Comparison of ENCODE assay signal across 11 cellular contexts in genomic region chr22:29385748-29386147, GRCh38. TPM values are rescaled to one million over a fixed set of nuclear protein-coding genes. Genes with fewer than 3 reads are reported as not detected.
DNase-seq lines count a peak whose midpoint lies in the region; ATAC-seq and TF ChIP-seq lines count a peak whose summit lies in the region.
"Had no signal": no experiment of that assay in that cellular context is flagged by ENCODE, and none has a peak within 500 bp of the region (broad histone marks: within the 10 kb centered on the region; RNA-seq: fewer than 3 reads in every experiment).

No MANE protein-coding gene starts in this region.

- no peaks in the 10 kb centered on the region for H3K36me3 ChIP-seq in CD8-positive, alpha-beta T cell (ENCODE audit: insufficient read depth, low read length)

- CTCF ChIA-PET in CD8-positive, alpha-beta T cell (lab: Charles Lee): interaction anchor here (1.2 to 1.5 kb wide), 2 partner anchors 10 to 84 kb away, joined by 4 to 6 read pairs; no protein-coding TSS in a partner anchor

- no peak for TF ChIP-seq CTCF in CD8-positive, alpha-beta T cell (IDR thresholded peaks at IDR 0.05)
- no peak for TF ChIP-seq CTCF in GM20000 (IDR thresholded peaks at IDR 0.05; ENCODE audit: extremely low read depth, missing control alignments)

- H3K9me3 ChIP-seq in CD8-positive, alpha-beta T cell (ENCODE audit: low read length): no peaks in the 10 kb centered on the region

- ATAC-seq in CD8-positive, alpha-beta T cell: no peak
- peak; percentile 83 to 84 for ATAC-seq in naive B cell (ENCODE audit: low read depth in 2 of 2)
- no peak for ATAC-seq in effector memory CD8-positive, alpha-beta T cell (replicated peaks)

- no peaks in the 10 kb centered on the region for H3K27me3 Mint-ChIP-seq in CD8-positive, alpha-beta T cell (ENCODE audit: low read depth)
- H3K27me3 Mint-ChIP-seq in naive B cell: no peaks in the 10 kb centered on the region
- no peaks in the 10 kb centered on the region for H3K27me3 Mint-ChIP-seq in effector memory CD8-positive, alpha-beta T cell

- H3K4me3 Mint-ChIP-seq in CD8-positive, alpha-beta T cell: no peak overlapping the region
- H3K4me3 Mint-ChIP-seq in naive B cell: peak overlapping the region; percentile 87 to 97 (median 96)
- no peak overlapping the region for H3K4me3 Mint-ChIP-seq in effector memory CD8-positive, alpha-beta T cell

- intact Hi-C loops in CD8-positive, alpha-beta T cell (cut with DNase I, micrococcal nuclease): loop anchor here in 1 of 2 experiments (5.0 kb wide), 1 partner anchor 1722 kb away; the partner anchor contains the start of gene SELENOM

- no peaks in the 10 kb centered on the region for H3K27me3 ChIP-seq in CD8-positive, alpha-beta T cell (ENCODE audit: insufficient read depth, low read length)

- POLR2A ChIA-PET in CD8-positive, alpha-beta T cell (lab: Charles Lee): interaction anchor here (0.6 kb wide), 1 partner anchor 80 kb away, joined by 3 read pairs; no protein-coding TSS in a partner anchor

- no peak overlapping the region for H3K27ac ChIP-seq in CD8-positive, alpha-beta T cell (ENCODE audit: low read depth, low read length)

- peaks cover 59% of the 10 kb centered on the region for H3K4me1 Mint-ChIP-seq in CD8-positive, alpha-beta T cell (ENCODE audit: low read depth)
- peaks cover 62 to 81% (median 76%) of the 10 kb centered on the region in 3 donors for H3K4me1 Mint-ChIP-seq in naive B cell
- H3K4me1 Mint-ChIP-seq in effector memory CD8-positive, alpha-beta T cell (ENCODE audit: low read depth in 2 of 2): peaks cover 29 to 44% of the 10 kb centered on the region in 2 donors

- peaks cover 24% of the 10 kb centered on the region for H3K4me1 ChIP-seq in CD8-positive, alpha-beta T cell (ENCODE audit: insufficient read depth, low read length)

- no peak overlapping the region for H3K4me3 ChIP-seq in CD8-positive, alpha-beta T cell (ENCODE audit: low read depth, low read length)

- DNase-seq in CD8-positive, alpha-beta T cell: no peak
- DNase-seq in GM20000 (ENCODE audit: low spot score) (peak; percentile 45), UCSD-AML1 (lab: John Stamatoyannopoulos, UW; ENCODE audit: unreplicated experiment) (peak; percentile 35), naive B cell (peak; percentile 91), NCI-H748 treated with DMSO at 0.1 percent for 48 hours (lab: John Stamatoyannopoulos, UW) (no peak), NCI-H2227 treated with DMSO at 0.1 percent for 48 hours (lab: John Stamatoyannopoulos, UW) (no peak)
- DNase-seq in effector memory CD8-positive, alpha-beta T cell: no peak
- no peak for DNase-seq in activated CD8-positive, alpha-beta memory T cell treated with anti-CD3 and anti-CD28 coated beads for 24 hours
- DNase-seq: NCI-H1092 treated with DMSO at 0.1 percent for 48 hours; stimulated activated CD4-positive, alpha-beta T cell treated with anti-CD3 and anti-CD28 coated beads, Interleukin-4, amount 100 ng/mL, for 4 hours had no signal

- peak overlapping the region; percentile 70 for H3K27ac Mint-ChIP-seq in CD8-positive, alpha-beta T cell
- H3K27ac Mint-ChIP-seq in naive B cell: peak overlapping the region; percentile 97 to 99 (median 99)
- H3K27ac Mint-ChIP-seq in effector memory CD8-positive, alpha-beta T cell: peak overlapping the region in 1 of 2 donors; percentile 92

- H3K9me3 Mint-ChIP-seq in CD8-positive, alpha-beta T cell: no peaks in the 10 kb centered on the region
- H3K9me3 Mint-ChIP-seq in naive B cell: no peaks in the 10 kb centered on the region
- H3K9me3 Mint-ChIP-seq in effector memory CD8-positive, alpha-beta T cell: no peaks in the 10 kb centered on the region

- peaks cover 34% of the 10 kb centered on the region for H3K36me3 Mint-ChIP-seq in CD8-positive, alpha-beta T cell
- H3K36me3 Mint-ChIP-seq in naive B cell: peaks cover 0 to 15% of the 10 kb centered on the region in 2 donors
- peaks cover 19% of the 10 kb centered on the region for H3K36me3 Mint-ChIP-seq in effector memory CD8-positive, alpha-beta T cell (ENCODE audit: insufficient read depth)

RNA-seq across cellular contexts. Expression of gene AP1B1, which starts 2.6 kb away (rescaled TPM):
- total RNA-seq in CD8-positive, alpha-beta T cell: 10 to 100 TPM; 27.9 to 28.1 TPM
- polyA plus RNA-seq in naive B cell (ENCODE audit: low read depth in 6 of 6): 10 to 100 TPM; 27.4 to 72.0 (median 42.5) TPM

RNA-seq across cellular contexts. Expression of gene RFPL1, which starts 52.6 kb away (rescaled TPM):
- not detected for total RNA-seq in CD8-positive, alpha-beta T cell
- not detected for polyA plus RNA-seq in naive B cell (ENCODE audit: low read depth in 6 of 6)
- total RNA-seq: G401 had no signal

Comparison
In these comparisons a context has a peak if more than half of its experiments do, and no peak if none do; other contexts are left out.
1. ATAC-seq: peak in naive B cell (2 of 2); none in CD8-positive, alpha-beta T cell (single experiment) and effector memory CD8-positive, alpha-beta T cell (single experiment).
2. DNase-seq: peak in GM20000 (single experiment), UCSD-AML1 (single experiment) and naive B cell (single experiment); none in CD8-positive, alpha-beta T cell (0 of 7), NCI-H748 treated with DMSO at 0.1 percent for 48 hours (single experiment), NCI-H2227 treated with DMSO at 0.1 percent for 48 hours (single experiment), effector memory CD8-positive, alpha-beta T cell (0 of 3) and activated CD8-positive, alpha-beta memory T cell treated with anti-CD3 and anti-CD28 coated beads for 24 hours (single experiment).
3. H3K4me3 Mint-ChIP-seq: peak in naive B cell (8 of 8); none in CD8-positive, alpha-beta T cell (single experiment) and effector memory CD8-positive, alpha-beta T cell (0 of 2).